8 cellular contexts compared by ENCODE assay signal in the genomic region with DNA sequence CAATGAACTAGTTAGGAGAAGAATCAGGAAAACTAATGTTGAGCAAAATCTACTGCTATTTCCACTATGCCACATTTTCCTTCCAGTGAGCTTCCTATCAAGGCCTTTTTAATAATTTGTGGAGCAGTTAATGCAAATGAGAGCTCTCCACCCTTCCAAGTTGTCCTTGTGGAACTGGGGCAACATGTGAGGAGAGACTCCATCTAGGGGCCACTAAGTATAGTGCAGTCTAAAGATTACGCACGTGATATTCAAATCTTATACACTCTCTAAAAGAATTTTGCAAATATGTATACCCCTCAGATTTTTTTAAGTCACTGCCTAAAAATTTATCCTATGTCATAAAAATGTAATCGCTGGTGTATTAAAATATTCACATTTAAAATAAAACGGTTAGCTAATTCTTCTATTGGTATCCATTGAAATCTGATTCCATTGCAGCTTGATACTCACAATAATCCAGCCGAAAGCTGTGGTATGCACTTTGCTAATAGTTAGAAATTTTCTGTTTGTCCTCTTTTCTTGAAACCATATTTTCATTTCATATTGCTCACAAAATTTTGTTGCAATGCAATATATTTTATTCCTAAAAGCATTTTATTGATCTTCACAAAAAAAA.
DNase-seq lines count a peak whose midpoint lies in the region; ATAC-seq and TF ChIP-seq lines count a peak whose summit lies in the region.

No MANE protein-coding gene starts in this region.

- H3K4me1 Mint-ChIP-seq in brain (peaks cover 5% of the 10 kb centered on the region), memory B cell (no peaks in the 10 kb centered on the region)

- H3K36me3 Mint-ChIP-seq in brain (no peaks in the 10 kb centered on the region), memory B cell (no peaks in the 10 kb centered on the region)

- H3K4me3 Mint-ChIP-seq in brain (no peak overlapping the region), memory B cell (no peak overlapping the region)

- peak; percentile 66 to 78 for TF ChIP-seq CTCF in brain (conservative IDR thresholded peaks at IDR 0.05)

- H3K9me3 Mint-ChIP-seq in brain (peaks cover 0 to 3% (median 0%) of the 10 kb centered on the region in 5 experiments), memory B cell (no peaks in the 10 kb centered on the region)

- H3K27me3 Mint-ChIP-seq in brain (peaks cover 21% of the 10 kb centered on the region), memory B cell (peaks cover 21% of the 10 kb centered on the region)

- peak; percentile 57 for ATAC-seq in GM18909 (IDR thresholded peaks at IDR 0.05; ENCODE audit: poor library complexity, unreplicated experiment)
- ATAC-seq in memory B cell (ENCODE audit: low read depth): peak; percentile 48
- ATAC-seq in activated CD4-positive, CD25-positive, alpha-beta regulatory T cell treated with anti-CD3 and anti-CD28 coated beads, Interleukin-2, amount 50 U/mL, for 24 hours: no peak
- ATAC-seq in HG03095 (IDR thresholded peaks at IDR 0.05; ENCODE audit: unreplicated experiment): no peak

- H3K27ac Mint-ChIP-seq in brain (no peak overlapping the region), memory B cell (no peak overlapping the region)

- peak; percentile 23 for DNase-seq in AG08396 (ENCODE audit: low spot score)
- peak; percentile 34 for DNase-seq in NCI-H146 treated with DMSO at 0.1 percent for 48 hours (lab: John Stamatoyannopoulos, UW; ENCODE audit: unreplicated experiment)
- DNase-seq in memory B cell (ENCODE audit: low spot score in 2 of 2): no peak
- DNase-seq in effector CD4-positive, alpha-beta T cell: no peak

Comparison
In these comparisons a context has a peak if more than half of its experiments do, and no peak if none do; other contexts are left out.
1. DNase-seq: peak in AG08396 (single experiment) and NCI-H146 treated with DMSO at 0.1 percent for 48 hours (single experiment); none in memory B cell (0 of 2) and effector CD4-positive, alpha-beta T cell (single experiment).
2. ATAC-seq: peak in GM18909 (single experiment) and memory B cell (single experiment); none in activated CD4-positive, CD25-positive, alpha-beta regulatory T cell treated with anti-CD3 and anti-CD28 coated beads, Interleukin-2, amount 50 U/mL, for 24 hours (0 of 2) and HG03095 (single experiment).